6 cellular contexts compared by ENCODE assay signal in the genomic region with DNA sequence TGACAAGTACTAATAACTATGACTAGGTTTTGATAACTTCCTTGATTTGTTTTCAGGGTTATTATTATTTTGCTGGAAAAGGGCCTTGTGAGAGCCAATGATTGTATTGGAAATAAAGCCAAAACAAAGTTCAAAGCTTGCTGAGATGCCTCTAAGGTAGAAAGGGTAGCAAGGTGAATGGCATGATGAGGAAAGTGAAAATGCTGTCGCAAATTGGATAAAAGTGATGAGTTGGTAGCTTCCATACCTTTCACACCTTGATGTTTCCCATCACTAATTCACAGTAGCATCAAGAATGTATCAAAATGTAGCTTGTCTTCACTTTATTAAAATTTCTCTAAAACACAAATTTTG.
"Had no signal": no experiment of that assay in that cellular context is flagged by ENCODE, and none has a peak within 500 bp of the region (broad histone marks: within the 10 kb centered on the region; RNA-seq: fewer than 3 reads in every experiment).

No MANE protein-coding gene starts in this region.

- H3K4me2 ChIP-seq: GM23338, KMS-11 had no signal

- DNase-seq: H9, HCEC 1CT, KBM-7 had no signal

- H3K9ac ChIP-seq: KMS-11 had no signal

- H3K27ac ChIP-seq: KMS-11 had no signal

- ATAC-seq: GM23338 had no signal

- FAIRE-seq: HTR-8/SVneo had no signal

- H2AFZ ChIP-seq: GM23338 had no signal

- H3K4me3 ChIP-seq: GM23338 had no signal
